Comparison of ENCODE assay signal across 1 cellular context in genomic region chr17:27244481-27245223, GRCh38.
TF ChIP-seq lines count a peak whose summit lies in the region.

No MANE protein-coding gene starts in this region.

TF ChIP-seq in GM23338, 12 proteins besides CTCF, POLR2A, EP300 and RAD21:
- TF ChIP-seq ZNF462 (CRISPR knock-in tag; IDR thresholded peaks at IDR 0.05) (no peak), REST (IDR thresholded peaks at IDR 0.05; ENCODE audit: unreplicated experiment) (no peak), EZH2 (IDR thresholded peaks at IDR 0.05; ENCODE audit: low read depth, unreplicated experiment) (no peak), ZNF331 (CRISPR knock-in tag; IDR thresholded peaks at IDR 0.05; ENCODE audit: low read depth) (no peak), JUNB (IDR thresholded peaks at IDR 0.05; ENCODE audit: unreplicated experiment) (no peak), ETS1 (IDR thresholded peaks at IDR 0.05) (no peak)
